Comparison of ENCODE assay signal across 8 cellular contexts in the genomic region with DNA sequence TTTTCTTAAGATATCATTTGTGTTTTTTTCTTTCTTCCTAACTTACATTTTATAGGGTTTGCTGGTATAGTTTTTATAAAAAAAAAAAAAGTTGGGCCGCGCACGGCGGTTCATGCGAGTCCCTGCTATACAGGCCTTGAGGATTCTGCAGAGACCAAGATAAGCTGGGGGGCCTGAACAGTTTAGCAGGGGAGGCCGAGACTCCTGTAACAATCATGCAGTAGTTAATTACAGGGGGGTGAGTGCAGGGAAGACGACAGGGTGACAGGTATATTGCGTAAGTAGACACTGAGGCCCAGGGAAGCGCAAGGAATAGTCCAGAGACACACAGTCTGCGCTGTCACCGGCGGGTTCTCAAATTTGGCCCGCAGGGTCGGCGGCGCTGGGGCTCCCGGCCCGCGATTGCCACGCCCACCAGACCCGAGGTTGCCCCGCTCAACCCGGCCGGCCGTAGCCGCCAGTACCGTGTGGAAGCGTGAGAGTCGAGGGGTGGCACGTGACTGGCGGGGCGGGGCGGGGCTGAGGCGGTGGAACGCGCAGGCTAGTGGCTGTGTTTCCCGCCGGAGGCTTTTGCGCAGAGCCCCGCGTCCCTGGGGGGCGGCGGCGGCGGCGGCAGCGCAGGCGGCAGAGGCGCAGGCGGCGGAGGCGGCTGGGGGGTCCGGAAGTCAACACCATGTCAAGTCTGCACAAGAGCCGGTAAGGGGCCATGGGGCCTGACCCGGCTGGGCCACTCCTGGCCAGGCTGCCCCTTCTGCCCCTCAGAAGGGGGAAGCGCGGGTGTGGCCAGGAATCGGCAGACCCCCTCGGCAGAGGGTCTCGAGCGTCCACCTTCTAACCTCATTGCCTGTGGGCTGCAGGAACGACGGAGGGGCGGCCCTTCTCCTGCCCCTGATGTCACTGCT. TPM values are rescaled to one million over a fixed set of nuclear protein-coding genes. Genes with fewer than 3 reads are reported as not detected.
A peak's percentile ranks its signal among the peaks of the same experiment; 100 is the strongest.
DNase-seq lines count a peak whose midpoint lies in the region; ATAC-seq and TF ChIP-seq lines count a peak whose summit lies in the region.

A gene with protein sequence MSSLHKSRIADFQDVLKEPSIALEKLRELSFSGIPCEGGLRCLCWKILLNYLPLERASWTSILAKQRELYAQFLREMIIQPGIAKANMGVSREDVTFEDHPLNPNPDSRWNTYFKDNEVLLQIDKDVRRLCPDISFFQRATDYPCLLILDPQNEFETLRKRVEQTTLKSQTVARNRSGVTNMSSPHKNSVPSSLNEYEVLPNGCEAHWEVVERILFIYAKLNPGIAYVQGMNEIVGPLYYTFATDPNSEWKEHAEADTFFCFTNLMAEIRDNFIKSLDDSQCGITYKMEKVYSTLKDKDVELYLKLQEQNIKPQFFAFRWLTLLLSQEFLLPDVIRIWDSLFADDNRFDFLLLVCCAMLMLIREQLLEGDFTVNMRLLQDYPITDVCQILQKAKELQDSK (plus strand): TSS at position 573 of the 902 bp plus-strand sequence. CDS start 101 bp downstream, at position 674.

- peaks cover 2% of the 10 kb centered on the region for H3K36me3 Mint-ChIP-seq in activated naive CD8-positive, alpha-beta T cell treated with anti-CD3 and anti-CD28 coated beads for 36 hours

- peaks cover 3% of the 10 kb centered on the region for H3K4me1 ChIP-seq in ovary (ENCODE audit: insufficient read depth)
- peaks cover 7 to 25% of the 10 kb centered on the region in 2 donors for H3K4me1 ChIP-seq in thoracic aorta (ENCODE audit: control insufficient read depth in 1 of 2, low read depth in 2 of 2)

- H3K9me3 ChIP-seq in SU-DHL-6 (ENCODE audit: insufficient read depth, low read length) (peaks cover under 1% of the 10 kb centered on the region; the same call in 1 of the 2 replicates), ovary (no peaks in the 10 kb centered on the region), thoracic aorta (no peaks in the 10 kb centered on the region)

- TF ChIP-seq POLR2A in GM10847 (IDR thresholded peaks at IDR 0.05; ENCODE audit: extremely low read depth, insufficient read length): peak; percentile 60
- TF ChIP-seq POLR2A in ovary (IDR thresholded peaks at IDR 0.05): peak; percentile 59

- DNase-seq in NCI-H128 (lab: John Stamatoyannopoulos, UW; ENCODE audit: unreplicated experiment) (peak; percentile 68), head of caudate nucleus (peak; percentile 74 to 97 (median 92)), ovary (peak; percentile 85 to 91 (median 89)), thoracic aorta (ENCODE audit: low spot score) (peak; percentile 61)
- DNase-seq in activated naive CD8-positive, alpha-beta T cell treated with anti-CD3 and anti-CD28 coated beads for 36 hours: peak; percentile 92

- no peaks in the 10 kb centered on the region for H3F3A ChIP-seq in SU-DHL-6 (ENCODE audit: insufficient read depth)

- H3K4me2 ChIP-seq in SU-DHL-6 (ENCODE audit: low read depth, low read length, poor library complexity, severe bottlenecking): peak within 1 kb of the TSS; percentile 81

- H3K27me3 Mint-ChIP-seq in activated naive CD8-positive, alpha-beta T cell treated with anti-CD3 and anti-CD28 coated beads for 36 hours: no peaks in the 10 kb centered on the region

- H3K9ac ChIP-seq in SU-DHL-6 (ENCODE audit: low read length): peak within 1 kb of the TSS; percentile 83

- no peaks in the 10 kb centered on the region for H3K9me3 Mint-ChIP-seq in activated naive CD8-positive, alpha-beta T cell treated with anti-CD3 and anti-CD28 coated beads for 36 hours

- WGBS in ovary, 3 donors: 4 to 7% (median 6%) methylated on average over 55 to 64 of the region's 64 CpGs

- peak within 1 kb of the TSS; percentile 92 for H3K27ac Mint-ChIP-seq in activated naive CD8-positive, alpha-beta T cell treated with anti-CD3 and anti-CD28 coated beads for 36 hours

- TF ChIP-seq EP300 in ovary (IDR thresholded peaks at IDR 0.05): no peak

- ATAC-seq in HG02642 (IDR thresholded peaks at IDR 0.05; ENCODE audit: poor library complexity, unreplicated experiment): peak; percentile 91
- peak; percentile 46 for ATAC-seq in thoracic aorta (ENCODE audit: insufficient number of reproducible peaks, low FRiP score, low read depth)

- H3K27ac ChIP-seq in SU-DHL-6 (ENCODE audit: low read depth, low read length) (peak within 1 kb of the TSS; percentile 45), ovary (peak within 1 kb of the TSS; percentile 26 to 83), thoracic aorta (peak within 1 kb of the TSS; percentile 48 to 82)

- H3K4me3 Mint-ChIP-seq in activated naive CD8-positive, alpha-beta T cell treated with anti-CD3 and anti-CD28 coated beads for 36 hours: peak within 1 kb of the TSS; percentile 99

- H3K36me3 ChIP-seq in SU-DHL-6 (ENCODE audit: low read length) (no peaks in the 10 kb centered on the region), ovary (no peaks in the 10 kb centered on the region), thoracic aorta (peaks cover 16% of the 10 kb centered on the region)

- H3K4me1 Mint-ChIP-seq in activated naive CD8-positive, alpha-beta T cell treated with anti-CD3 and anti-CD28 coated beads for 36 hours: peaks cover 26% of the 10 kb centered on the region

- H3K4me3 ChIP-seq in SU-DHL-6 (ENCODE audit: insufficient read depth, low read length, poor library complexity, severe bottlenecking): peak within 1 kb of the TSS; percentile 88
- H3K4me3 ChIP-seq in ovary: peak within 1 kb of the TSS; percentile 99
- peak within 1 kb of the TSS; percentile 97 for H3K4me3 ChIP-seq in thoracic aorta

- peaks cover 15% of the 10 kb centered on the region for H3K79me2 ChIP-seq in SU-DHL-6 (ENCODE audit: insufficient read depth, low read length)

- no peaks in the 10 kb centered on the region for H4K20me1 ChIP-seq in SU-DHL-6 (ENCODE audit: low read depth, low read length)

- intact Hi-C loops in head of caudate nucleus (cut with DNase I) (no loop called here), ovary (cut with DNase I) (loop anchor here in 1 of 4 donors (2.0 kb wide), 1 partner anchor 14 kb away; no protein-coding TSS in a partner anchor)

- no peaks in the 10 kb centered on the region for H3K9me2 ChIP-seq in SU-DHL-6 (replicated peaks; ENCODE audit: insufficient read depth, low read length)

- peak within 1 kb of the TSS; percentile 87 for H2AFZ ChIP-seq in SU-DHL-6 (ENCODE audit: low read depth, low read length, severe bottlenecking)

- TF ChIP-seq CTCF in SU-DHL-6 (IDR thresholded peaks at IDR 0.05; ENCODE audit: insufficient read depth, low read length, poor library complexity, severe bottlenecking) (no peak), ovary (IDR thresholded peaks at IDR 0.05) (peak in 1 of 3 donors; percentile 10), thoracic aorta (IDR thresholded peaks at IDR 0.05) (no peak)

- no peaks in the 10 kb centered on the region for H3K27me3 ChIP-seq in SU-DHL-6 (ENCODE audit: low read length)
- no peaks in the 10 kb centered on the region for H3K27me3 ChIP-seq in ovary
- no peaks in the 10 kb centered on the region for H3K27me3 ChIP-seq in thoracic aorta (replicated peaks; ENCODE audit: insufficient read depth)

RNA-seq across cellular contexts. Expression of the gene that starts here (rescaled TPM):
- total RNA-seq in activated naive CD8-positive, alpha-beta T cell treated with anti-CD3 and anti-CD28 coated beads for 36 hours: 10 to 100 TPM; 16.3 to 18.8 TPM
- 10 to 100 TPM; 10.7 to 31.1 (median 26.3) TPM for total RNA-seq in ovary
- polyA plus RNA-seq in ovary: 10 to 100 TPM; 15.2 to 32.2 TPM
- total RNA-seq in thoracic aorta: 10 to 100 TPM; 15.6 to 25.7 TPM

Comparison
In these comparisons a context has a peak if more than half of its experiments do, and no peak if none do; other contexts are left out.
1. Peak in every context shown above with its lines: DNase-seq, ATAC-seq, H3K4me3 ChIP-seq and H3K27ac ChIP-seq.